1 cellular context compared by ENCODE assay signal in genomic region chr20:58458342-58459057, GRCh38.
TF ChIP-seq lines count a peak whose summit lies in the region.

No MANE protein-coding gene starts in this region.

TF ChIP-seq in GM12878, 131 proteins besides CTCF, POLR2A, EP300 and RAD21 (continued from another document and continues in another):
- TF ChIP-seq ATF7 (IDR thresholded peaks at IDR 0.05; ENCODE audit: low read depth) (peak; percentile 39), SREBF2 (IDR thresholded peaks at IDR 0.05; ENCODE audit: low read length) (no peak), ZNF24 (IDR thresholded peaks at IDR 0.05) (0 out of 2 replicates have a peak, but pooled peaks have one; percentile 40), CREM (IDR thresholded peaks at IDR 0.05; ENCODE audit: low read depth) (peak; percentile 79; the same call in 1 of the 2 replicates), HDAC2 (IDR thresholded peaks at IDR 0.05) (no peak), ELK1 (IDR thresholded peaks at IDR 0.05; ENCODE audit: low read depth, low read length) (no peak; the same call in 1 of the 2 replicates), ATF2 (IDR thresholded peaks at IDR 0.05; ENCODE audit: low read length) (peak; percentile 77; the same call in 1 of the 2 replicates), JUNB (IDR thresholded peaks at IDR 0.05) (peak; percentile 48; the same call in 1 of the 2 replicates), MXI1 (IDR thresholded peaks at IDR 0.05; ENCODE audit: low read depth, low read length) (peak; percentile 69), USF2 (IDR thresholded peaks at IDR 0.05; ENCODE audit: borderline replicate concordance, low read depth, low read length) (no peak; the same call in 1 of the 2 replicates), BCL11A (IDR thresholded peaks at IDR 0.05; ENCODE audit: low read depth, low read length) (peak; percentile 94), CEBPZ (IDR thresholded peaks at IDR 0.05; ENCODE audit: low read depth, low read length) (no peak), SPI1 (IDR thresholded peaks at IDR 0.05; ENCODE audit: borderline replicate concordance, insufficient read depth, low read depth, low read length) (peak; percentile 99), ETV6 (conservative IDR thresholded peaks at IDR 0.05 in 1 of 2, IDR thresholded peaks at IDR 0.05 in 1 of 2; ENCODE audit: borderline replicate concordance in 1 of 2, low read depth in 1 of 2) (peak in 1 of 2 experiments; percentile 86; a peak in 1 of 4 replicates), MYC (IDR thresholded peaks at IDR 0.05; ENCODE audit: insufficient read depth, insufficient read length, insufficient replicate concordance, low read length, severe bottlenecking) (no peak), SIX5 (IDR thresholded peaks at IDR 0.05; ENCODE audit: low read depth, low read length, severe bottlenecking) (no peak), IKZF1 (conservative IDR thresholded peaks at IDR 0.05) (peak; percentile 95), BMI1 (IDR thresholded peaks at IDR 0.05; ENCODE audit: borderline replicate concordance) (0 out of 2 replicates have a peak, but pooled peaks have one; percentile 39), MEF2B (IDR thresholded peaks at IDR 0.05; ENCODE audit: partially characterized antibody, poor library complexity, severe bottlenecking) (peak; percentile 93), TCF3 (IDR thresholded peaks at IDR 0.05; ENCODE audit: borderline replicate concordance, insufficient read depth, low read depth, low read length) (0 out of 2 replicates have a peak, but pooled peaks have one; percentile 15), ZNF687 (IDR thresholded peaks at IDR 0.05) (peak; percentile 70), MLLT1 (IDR thresholded peaks at IDR 0.05) (peak; percentile 65; the same call in 1 of the 2 replicates), NBN (IDR thresholded peaks at IDR 0.05) (peak; percentile 86; the same call in 1 of the 2 replicates), RUNX3 (IDR thresholded peaks at IDR 0.05; ENCODE audit: low read length) (peak; percentile 94), WRNIP1 (IDR thresholded peaks at IDR 0.05; ENCODE audit: borderline replicate concordance, low read depth, low read length) (0 out of 2 replicates have a peak, but pooled peaks have one; percentile 87), RELB (IDR thresholded peaks at IDR 0.05; ENCODE audit: low read depth) (peak; percentile 97), IKZF2 (IDR thresholded peaks at IDR 0.05) (peak; percentile 96), NR2C2 (IDR thresholded peaks at IDR 0.05; ENCODE audit: borderline replicate concordance, control insufficient read depth, insufficient read length, low read depth) (no peak), PML (IDR thresholded peaks at IDR 0.05; ENCODE audit: low read length) (no peak), TBL1XR1 (IDR thresholded peaks at IDR 0.05; ENCODE audit: low read depth, low read length) (peak; percentile 93), NFIC (IDR thresholded peaks at IDR 0.05; ENCODE audit: low read depth, low read length) (peak; percentile 95), FOXK2 (IDR thresholded peaks at IDR 0.05) (no peak), MEF2A (IDR thresholded peaks at IDR 0.05; ENCODE audit: insufficient read depth, low read depth, low read length) (peak; percentile 64), SKIL (IDR thresholded peaks at IDR 0.05; ENCODE audit: low read depth, poor library complexity, severe bottlenecking) (peak; percentile 92), POU2F2 (IDR thresholded peaks at IDR 0.05; ENCODE audit: borderline replicate concordance, low read depth, low read length) (peak; percentile 77; the same call in 2 of the 3 replicates), SP1 (IDR thresholded peaks at IDR 0.05; ENCODE audit: low read depth, low read length) (peak; percentile 61), CHD2 (IDR thresholded peaks at IDR 0.05; ENCODE audit: borderline replicate concordance, low read depth, low read length) (peak; percentile 73; the same call in 1 of the 2 replicates), ZZZ3 (IDR thresholded peaks at IDR 0.05; ENCODE audit: control insufficient read depth, insufficient read length, low read depth) (no peak), IRF4 (IDR thresholded peaks at IDR 0.05; ENCODE audit: low read depth, low read length) (peak; percentile 96), PAX5 (IDR thresholded peaks at IDR 0.05; ENCODE audit: borderline replicate concordance, low read depth, low read length) (peak; percentile 90), NR2F1 (conservative IDR thresholded peaks at IDR 0.05) (peak; percentile 51; the same call in 1 of the 2 replicates), FOXM1 (IDR thresholded peaks at IDR 0.05; ENCODE audit: low read depth, low read length) (peak; percentile 86; the same call in 1 of the 2 replicates), MTA3 (IDR thresholded peaks at IDR 0.05; ENCODE audit: borderline replicate concordance, low read length) (peak; percentile 80; the same call in 1 of the 2 replicates), PBX3 (IDR thresholded peaks at IDR 0.05; ENCODE audit: insufficient replicate concordance, low read depth, low read length) (peak; percentile 15), STAT3 (IDR thresholded peaks at IDR 0.05; ENCODE audit: low read depth, low read length) (0 out of 2 replicates have a peak, but pooled peaks have one; percentile 15), MTA2 (IDR thresholded peaks at IDR 0.05; ENCODE audit: low read depth) (peak; percentile 92)
